In the genomic region with DNA sequence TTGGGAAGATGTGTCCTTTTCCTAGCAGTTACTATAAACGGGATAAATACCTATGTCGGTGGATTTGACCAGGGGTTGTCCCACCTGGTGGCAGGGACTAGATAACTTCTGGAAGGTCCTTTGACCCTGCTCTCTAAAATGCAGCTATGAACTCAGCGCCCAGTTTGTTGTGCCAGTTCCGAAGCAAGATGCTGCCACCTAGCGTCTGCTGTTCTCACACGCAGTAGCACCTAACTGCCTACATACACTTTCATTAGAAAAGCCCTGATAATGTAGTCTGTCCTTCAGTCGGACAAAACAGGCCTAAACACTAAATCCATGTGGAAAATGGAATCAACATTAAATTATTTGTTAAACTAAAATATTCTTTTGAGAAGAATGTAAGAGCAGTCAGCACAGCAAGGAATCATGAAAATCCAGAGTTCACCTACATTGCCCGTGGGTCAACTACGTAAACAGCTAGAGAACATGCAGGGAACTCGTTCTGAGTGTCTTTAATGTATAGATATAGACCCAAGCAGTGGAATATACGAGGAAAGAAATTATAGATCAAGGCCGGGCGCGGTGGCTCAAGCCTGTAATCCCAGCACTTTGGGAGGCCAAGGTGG, we compare ENCODE assay signal across 8 cellular contexts. TPM values are rescaled to one million over a fixed set of nuclear protein-coding genes. Genes with fewer than 3 reads are reported as not detected.
DNase-seq lines count a peak whose midpoint lies in the region; ATAC-seq and TF ChIP-seq lines count a peak whose summit lies in the region.

No MANE protein-coding gene starts in this region.

- H3K4me3 ChIP-seq in dorsolateral prefrontal cortex = no peak overlapping the region

- intact Hi-C loops in dorsolateral prefrontal cortex (cut with DNase I) = no loop called here

- peak; percentile 68 to 94 (median 84) for TF ChIP-seq CTCF in dorsolateral prefrontal cortex (IDR thresholded peaks at IDR 0.05 in 54 of 56, conservative IDR thresholded peaks at IDR 0.05 in 2 of 56; ENCODE audit: low read depth in 1 of 56, partially characterized antibody in 56 of 56)

- ATAC-seq in HG02588 (IDR thresholded peaks at IDR 0.05; ENCODE audit: unreplicated experiment) (peak; percentile 45), HG02610 (IDR thresholded peaks at IDR 0.05; ENCODE audit: unreplicated experiment) (no peak)

- no peaks in the 10 kb centered on the region for H3K27me3 ChIP-seq in dorsolateral prefrontal cortex

- DNase-seq in COLO668 (lab: John Stamatoyannopoulos, UW; ENCODE audit: unreplicated experiment) (peak; percentile 64), NCI-H748 treated with DMSO at 0.1 percent for 48 hours (lab: John Stamatoyannopoulos, UW) (peak; percentile 34), dorsolateral prefrontal cortex (peak; percentile 57 to 83 (median 74)), lung microvascular endothelial cell (ENCODE audit: low read depth in 2 of 2) (peak; percentile 84 to 87)
- peak; percentile 33 to 71 for DNase-seq in activated CD4-positive, alpha-beta T cell treated with anti-CD3 and anti-CD28 coated beads, Interleukin-2, amount 50 U/mL, for 24 hours (ENCODE audit: low read depth in 1 of 2, low spot score in 1 of 2)
- DNase-seq in stimulated activated CD8-positive, alpha-beta memory T cell treated with anti-CD3 and anti-CD28 coated beads, Interleukin-12 subunit alpha, Interleukin-12 subunit beta, amount 100 ng/mL, for 4 hours (ENCODE audit: low read depth) = peak; percentile 37

- no peak overlapping the region for H3K27ac ChIP-seq in dorsolateral prefrontal cortex

RNA-seq across cellular contexts. Expression of a gene that starts 51.1 kb away (rescaled TPM):
- total RNA-seq in dorsolateral prefrontal cortex = 1 to 10 TPM; 1.1 to 5.7 (median 2.6) TPM
- total RNA-seq in lung microvascular endothelial cell = 12.2 and 13.9 TPM in 2 replicates

Comparison
In these comparisons a context has a peak if more than half of its experiments do, and no peak if none do; other contexts are left out.
1. DNase-seq: peak in every context shown above with its lines; median percentile 86 in lung microvascular endothelial cell; 74 in dorsolateral prefrontal cortex; 64 in COLO668; 52 in activated CD4-positive, alpha-beta T cell treated with anti-CD3 and anti-CD28 coated beads, Interleukin-2, amount 50 U/mL, for 24 hours; 37 in stimulated activated CD8-positive, alpha-beta memory T cell treated with anti-CD3 and anti-CD28 coated beads, Interleukin-12 subunit alpha, Interleukin-12 subunit beta, amount 100 ng/mL, for 4 hours; 34 in NCI-H748 treated with DMSO at 0.1 percent for 48 hours.